Comparison of ENCODE assay signal across 1 cellular context in genomic region chrX:153226344-153227190, GRCh38.
TF ChIP-seq lines count a peak whose summit lies in the region.

No MANE protein-coding gene starts in this region.

TF ChIP-seq in K562, 482 proteins besides CTCF, POLR2A, EP300 and RAD21 (continued from another document and continues in another):
- TF ChIP-seq, protein P1, sequence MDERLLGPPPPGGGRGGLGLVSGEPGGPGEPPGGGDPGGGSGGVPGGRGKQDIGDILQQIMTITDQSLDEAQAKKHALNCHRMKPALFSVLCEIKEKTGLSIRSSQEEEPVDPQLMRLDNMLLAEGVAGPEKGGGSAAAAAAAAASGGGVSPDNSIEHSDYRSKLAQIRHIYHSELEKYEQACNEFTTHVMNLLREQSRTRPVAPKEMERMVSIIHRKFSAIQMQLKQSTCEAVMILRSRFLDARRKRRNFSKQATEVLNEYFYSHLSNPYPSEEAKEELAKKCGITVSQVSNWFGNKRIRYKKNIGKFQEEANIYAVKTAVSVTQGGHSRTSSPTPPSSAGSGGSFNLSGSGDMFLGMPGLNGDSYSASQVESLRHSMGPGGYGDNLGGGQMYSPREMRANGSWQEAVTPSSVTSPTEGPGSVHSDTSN (CRISPR knock-in tag; IDR thresholded peaks at IDR 0.05; ENCODE audit: low read depth) = 0 out of 2 replicates have a peak, but pooled peaks have one; percentile 24
- TF ChIP-seq, protein P1 (tag; conservative IDR thresholded peaks at IDR 0.05; ENCODE audit: low read depth) = peak; percentile 78
- no peak for TF ChIP-seq NR0B1 (IDR thresholded peaks at IDR 0.05; ENCODE audit: partially characterized antibody)
- no peak for TF ChIP-seq ZNF253 (CRISPR knock-in tag; conservative IDR thresholded peaks at IDR 0.05)
- TF ChIP-seq GABPA (tag; conservative IDR thresholded peaks at IDR 0.05; ENCODE audit: low read depth) = no peak
- TF ChIP-seq ZBTB11 (CRISPR knock-in tag; IDR thresholded peaks at IDR 0.05) = no peak
- no peak for TF ChIP-seq KDM4B (IDR thresholded peaks at IDR 0.05; ENCODE audit: borderline replicate concordance in 2 of 2, low read depth in 1 of 2)
- TF ChIP-seq ERF (CRISPR knock-in tag; IDR thresholded peaks at IDR 0.05) = no peak
- no peak for TF ChIP-seq ZNF212 (CRISPR knock-in tag; IDR thresholded peaks at IDR 0.05)
- TF ChIP-seq E2F4 (CRISPR knock-in tag; IDR thresholded peaks at IDR 0.05; ENCODE audit: low read depth) = no peak
- TF ChIP-seq OTX1 (CRISPR knock-in tag; IDR thresholded peaks at IDR 0.05) = no peak
- no peak for TF ChIP-seq ZNF184 (CRISPR knock-in tag; IDR thresholded peaks at IDR 0.05)
- TF ChIP-seq ZNF316 (IDR thresholded peaks at IDR 0.05) = no peak
- no peak for TF ChIP-seq MYBL2 (IDR thresholded peaks at IDR 0.05; ENCODE audit: low read depth)
- TF ChIP-seq MYBL2 (CRISPR knock-in tag; IDR thresholded peaks at IDR 0.05; ENCODE audit: borderline replicate concordance) = no peak
- TF ChIP-seq, protein P2, sequence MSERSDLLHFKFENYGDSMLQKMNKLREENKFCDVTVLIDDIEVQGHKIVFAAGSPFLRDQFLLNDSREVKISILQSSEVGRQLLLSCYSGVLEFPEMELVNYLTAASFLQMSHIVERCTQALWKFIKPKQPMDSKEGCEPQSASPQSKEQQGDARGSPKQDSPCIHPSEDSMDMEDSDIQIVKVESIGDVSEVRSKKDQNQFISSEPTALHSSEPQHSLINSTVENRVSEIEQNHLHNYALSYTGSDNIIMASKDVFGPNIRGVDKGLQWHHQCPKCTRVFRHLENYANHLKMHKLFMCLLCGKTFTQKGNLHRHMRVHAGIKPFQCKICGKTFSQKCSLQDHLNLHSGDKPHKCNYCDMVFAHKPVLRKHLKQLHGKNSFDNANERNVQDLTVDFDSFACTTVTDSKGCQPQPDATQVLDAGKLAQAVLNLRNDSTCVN (CRISPR knock-in tag; IDR thresholded peaks at IDR 0.05) = no peak
- TF ChIP-seq, protein P3, sequence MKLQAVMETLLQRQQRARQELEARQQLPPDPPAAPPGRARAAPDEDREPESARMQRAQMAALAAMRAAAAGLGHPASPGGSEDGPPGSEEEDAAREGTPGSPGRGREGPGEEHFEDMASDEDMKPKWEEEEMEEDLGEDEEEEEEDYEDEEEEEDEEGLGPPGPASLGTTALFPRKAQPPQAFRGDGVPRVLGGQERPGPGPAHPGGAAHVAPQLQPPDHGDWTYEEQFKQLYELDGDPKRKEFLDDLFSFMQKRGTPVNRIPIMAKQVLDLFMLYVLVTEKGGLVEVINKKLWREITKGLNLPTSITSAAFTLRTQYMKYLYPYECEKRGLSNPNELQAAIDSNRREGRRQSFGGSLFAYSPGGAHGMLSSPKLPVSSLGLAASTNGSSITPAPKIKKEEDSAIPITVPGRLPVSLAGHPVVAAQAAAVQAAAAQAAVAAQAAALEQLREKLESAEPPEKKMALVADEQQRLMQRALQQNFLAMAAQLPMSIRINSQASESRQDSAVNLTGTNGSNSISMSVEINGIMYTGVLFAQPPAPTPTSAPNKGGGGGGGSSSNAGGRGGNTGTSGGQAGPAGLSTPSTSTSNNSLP (IDR thresholded peaks at IDR 0.05; ENCODE audit: borderline replicate concordance, low read depth, low read length) = no peak
- no peak for TF ChIP-seq NR2C1 (IDR thresholded peaks at IDR 0.05)
- no peak for TF ChIP-seq NR2C1 (tag; IDR thresholded peaks at IDR 0.05)
- no peak for TF ChIP-seq NONO (IDR thresholded peaks at IDR 0.05; ENCODE audit: low read depth in 2 of 2, low read length in 1 of 2)
- TF ChIP-seq SIN3A (IDR thresholded peaks at IDR 0.05; ENCODE audit: borderline replicate concordance in 2 of 2, control insufficient read depth in 1 of 2, low read depth in 2 of 2, low read length in 2 of 2) = no peak
- TF ChIP-seq ZKSCAN3 (CRISPR knock-in tag; IDR thresholded peaks at IDR 0.05) = no peak
- TF ChIP-seq, protein P4, sequence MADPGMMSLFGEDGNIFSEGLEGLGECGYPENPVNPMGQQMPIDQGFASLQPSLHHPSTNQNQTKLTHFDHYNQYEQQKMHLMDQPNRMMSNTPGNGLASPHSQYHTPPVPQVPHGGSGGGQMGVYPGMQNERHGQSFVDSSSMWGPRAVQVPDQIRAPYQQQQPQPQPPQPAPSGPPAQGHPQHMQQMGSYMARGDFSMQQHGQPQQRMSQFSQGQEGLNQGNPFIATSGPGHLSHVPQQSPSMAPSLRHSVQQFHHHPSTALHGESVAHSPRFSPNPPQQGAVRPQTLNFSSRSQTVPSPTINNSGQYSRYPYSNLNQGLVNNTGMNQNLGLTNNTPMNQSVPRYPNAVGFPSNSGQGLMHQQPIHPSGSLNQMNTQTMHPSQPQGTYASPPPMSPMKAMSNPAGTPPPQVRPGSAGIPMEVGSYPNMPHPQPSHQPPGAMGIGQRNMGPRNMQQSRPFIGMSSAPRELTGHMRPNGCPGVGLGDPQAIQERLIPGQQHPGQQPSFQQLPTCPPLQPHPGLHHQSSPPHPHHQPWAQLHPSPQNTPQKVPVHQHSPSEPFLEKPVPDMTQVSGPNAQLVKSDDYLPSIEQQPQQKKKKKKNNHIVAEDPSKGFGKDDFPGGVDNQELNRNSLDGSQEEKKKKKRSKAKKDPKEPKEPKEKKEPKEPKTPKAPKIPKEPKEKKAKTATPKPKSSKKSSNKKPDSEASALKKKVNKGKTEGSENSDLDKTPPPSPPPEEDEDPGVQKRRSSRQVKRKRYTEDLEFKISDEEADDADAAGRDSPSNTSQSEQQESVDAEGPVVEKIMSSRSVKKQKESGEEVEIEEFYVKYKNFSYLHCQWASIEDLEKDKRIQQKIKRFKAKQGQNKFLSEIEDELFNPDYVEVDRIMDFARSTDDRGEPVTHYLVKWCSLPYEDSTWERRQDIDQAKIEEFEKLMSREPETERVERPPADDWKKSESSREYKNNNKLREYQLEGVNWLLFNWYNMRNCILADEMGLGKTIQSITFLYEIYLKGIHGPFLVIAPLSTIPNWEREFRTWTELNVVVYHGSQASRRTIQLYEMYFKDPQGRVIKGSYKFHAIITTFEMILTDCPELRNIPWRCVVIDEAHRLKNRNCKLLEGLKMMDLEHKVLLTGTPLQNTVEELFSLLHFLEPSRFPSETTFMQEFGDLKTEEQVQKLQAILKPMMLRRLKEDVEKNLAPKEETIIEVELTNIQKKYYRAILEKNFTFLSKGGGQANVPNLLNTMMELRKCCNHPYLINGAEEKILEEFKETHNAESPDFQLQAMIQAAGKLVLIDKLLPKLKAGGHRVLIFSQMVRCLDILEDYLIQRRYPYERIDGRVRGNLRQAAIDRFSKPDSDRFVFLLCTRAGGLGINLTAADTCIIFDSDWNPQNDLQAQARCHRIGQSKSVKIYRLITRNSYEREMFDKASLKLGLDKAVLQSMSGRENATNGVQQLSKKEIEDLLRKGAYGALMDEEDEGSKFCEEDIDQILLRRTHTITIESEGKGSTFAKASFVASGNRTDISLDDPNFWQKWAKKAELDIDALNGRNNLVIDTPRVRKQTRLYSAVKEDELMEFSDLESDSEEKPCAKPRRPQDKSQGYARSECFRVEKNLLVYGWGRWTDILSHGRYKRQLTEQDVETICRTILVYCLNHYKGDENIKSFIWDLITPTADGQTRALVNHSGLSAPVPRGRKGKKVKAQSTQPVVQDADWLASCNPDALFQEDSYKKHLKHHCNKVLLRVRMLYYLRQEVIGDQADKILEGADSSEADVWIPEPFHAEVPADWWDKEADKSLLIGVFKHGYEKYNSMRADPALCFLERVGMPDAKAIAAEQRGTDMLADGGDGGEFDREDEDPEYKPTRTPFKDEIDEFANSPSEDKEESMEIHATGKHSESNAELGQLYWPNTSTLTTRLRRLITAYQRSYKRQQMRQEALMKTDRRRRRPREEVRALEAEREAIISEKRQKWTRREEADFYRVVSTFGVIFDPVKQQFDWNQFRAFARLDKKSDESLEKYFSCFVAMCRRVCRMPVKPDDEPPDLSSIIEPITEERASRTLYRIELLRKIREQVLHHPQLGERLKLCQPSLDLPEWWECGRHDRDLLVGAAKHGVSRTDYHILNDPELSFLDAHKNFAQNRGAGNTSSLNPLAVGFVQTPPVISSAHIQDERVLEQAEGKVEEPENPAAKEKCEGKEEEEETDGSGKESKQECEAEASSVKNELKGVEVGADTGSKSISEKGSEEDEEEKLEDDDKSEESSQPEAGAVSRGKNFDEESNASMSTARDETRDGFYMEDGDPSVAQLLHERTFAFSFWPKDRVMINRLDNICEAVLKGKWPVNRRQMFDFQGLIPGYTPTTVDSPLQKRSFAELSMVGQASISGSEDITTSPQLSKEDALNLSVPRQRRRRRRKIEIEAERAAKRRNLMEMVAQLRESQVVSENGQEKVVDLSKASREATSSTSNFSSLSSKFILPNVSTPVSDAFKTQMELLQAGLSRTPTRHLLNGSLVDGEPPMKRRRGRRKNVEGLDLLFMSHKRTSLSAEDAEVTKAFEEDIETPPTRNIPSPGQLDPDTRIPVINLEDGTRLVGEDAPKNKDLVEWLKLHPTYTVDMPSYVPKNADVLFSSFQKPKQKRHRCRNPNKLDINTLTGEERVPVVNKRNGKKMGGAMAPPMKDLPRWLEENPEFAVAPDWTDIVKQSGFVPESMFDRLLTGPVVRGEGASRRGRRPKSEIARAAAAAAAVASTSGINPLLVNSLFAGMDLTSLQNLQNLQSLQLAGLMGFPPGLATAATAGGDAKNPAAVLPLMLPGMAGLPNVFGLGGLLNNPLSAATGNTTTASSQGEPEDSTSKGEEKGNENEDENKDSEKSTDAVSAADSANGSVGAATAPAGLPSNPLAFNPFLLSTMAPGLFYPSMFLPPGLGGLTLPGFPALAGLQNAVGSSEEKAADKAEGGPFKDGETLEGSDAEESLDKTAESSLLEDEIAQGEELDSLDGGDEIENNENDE (IDR thresholded peaks at IDR 0.05; ENCODE audit: low read depth, low read length) = no peak
- TF ChIP-seq MTA1 (IDR thresholded peaks at IDR 0.05; ENCODE audit: borderline replicate concordance) = peak; percentile 20; the same call in 1 of the 2 replicates
- TF ChIP-seq ZNF77 (CRISPR knock-in tag; IDR thresholded peaks at IDR 0.05) = no peak
- TF ChIP-seq ZNF766 (CRISPR knock-in tag; conservative IDR thresholded peaks at IDR 0.05) = no peak
- no peak for TF ChIP-seq GABPB2 (CRISPR knock-in tag; conservative IDR thresholded peaks at IDR 0.05)
- no peak for TF ChIP-seq ZNF24 (IDR thresholded peaks at IDR 0.05)
- no peak for TF ChIP-seq PATZ1 (CRISPR knock-in tag; IDR thresholded peaks at IDR 0.05; ENCODE audit: borderline replicate concordance)
- no peak for TF ChIP-seq FOXJ2 (tag; IDR thresholded peaks at IDR 0.05)
- TF ChIP-seq ZZZ3 (IDR thresholded peaks at IDR 0.05) = no peak
- TF ChIP-seq KAT7 (CRISPR knock-in tag; IDR thresholded peaks at IDR 0.05; ENCODE audit: borderline replicate concordance) = no peak
